ENCODE assay signal across 9 cellular contexts in genomic region chr10:84424731-84425165, GRCh38.
DNase-seq lines count a peak whose midpoint lies in the region; ATAC-seq, FAIRE-seq and TF ChIP-seq lines count a peak whose summit lies in the region.
"Had no signal": no experiment of that assay in that cellular context is flagged by ENCODE, and none has a peak within 500 bp of the region (broad histone marks: within the 10 kb centered on the region; RNA-seq: fewer than 3 reads in every experiment).

No MANE protein-coding gene starts in this region.

- peaks cover 2% of the 10 kb centered on the region for H4K20me1 ChIP-seq in neural progenitor cell (ENCODE audit: low read depth)

- H3K27me3 ChIP-seq in neural progenitor cell (no peaks in the 10 kb centered on the region), WERI-Rb-1 (ENCODE audit: insufficient read depth, low read depth, severe bottlenecking) (no peaks in the 10 kb centered on the region)

- TF ChIP-seq CTCF in neural progenitor cell (IDR thresholded peaks at IDR 0.05) = no peak
- TF ChIP-seq CTCF in WERI-Rb-1 (IDR thresholded peaks at IDR 0.05; ENCODE audit: low read depth, low read length) = no peak

- H3K4me3 ChIP-seq in neural progenitor cell (no peak overlapping the region), WERI-Rb-1 (ENCODE audit: low read depth, low read length) (no peak overlapping the region)

- H3K4me1 ChIP-seq in neural progenitor cell = peaks cover 11% of the 10 kb centered on the region

- no peaks in the 10 kb centered on the region for H3K79me2 ChIP-seq in neural progenitor cell (ENCODE audit: low read depth)

- ATAC-seq in GM18502 (IDR thresholded peaks at IDR 0.05; ENCODE audit: poor library complexity, unreplicated experiment) = peak; percentile 87
- peak; percentile 78 for ATAC-seq in activated T-helper 17 cell treated with anti-CD3 and anti-CD28 coated beads, Interleukin-2, amount 50 U/mL, for 72 hours (replicated peaks)

- H3K4me3 Mint-ChIP-seq in activated T-helper 17 cell treated with anti-CD3 and anti-CD28 coated beads, Interleukin-2, amount 50 U/mL, for 72 hours = peak overlapping the region; percentile 36
- H3K4me3 Mint-ChIP-seq in neural progenitor cell = peak overlapping the region; percentile 0
- H3K4me3 Mint-ChIP-seq: activated B cell treated with CpG ODN at 0.5 μM for 24 hours had no signal

- peaks cover 50% of the 10 kb centered on the region for H3K4me1 Mint-ChIP-seq in activated T-helper 17 cell treated with anti-CD3 and anti-CD28 coated beads, Interleukin-2, amount 50 U/mL, for 72 hours
- H3K4me1 Mint-ChIP-seq in neural progenitor cell = peaks cover 8% of the 10 kb centered on the region

- H3K27ac ChIP-seq in neural progenitor cell (peak overlapping the region; percentile 6), WERI-Rb-1 (no peak overlapping the region)

- no peaks in the 10 kb centered on the region for H3K36me3 ChIP-seq in neural progenitor cell
- no peaks in the 10 kb centered on the region for H3K36me3 ChIP-seq in WERI-Rb-1

- H3K27ac Mint-ChIP-seq in activated T-helper 17 cell treated with anti-CD3 and anti-CD28 coated beads, Interleukin-2, amount 50 U/mL, for 72 hours = peak overlapping the region; percentile 74
- H3K27ac Mint-ChIP-seq in neural progenitor cell = peak overlapping the region; percentile 74
- H3K27ac Mint-ChIP-seq: activated B cell treated with CpG ODN at 0.5 μM for 24 hours had no signal

- H3F3A ChIP-seq in neural progenitor cell (ENCODE audit: low read depth) = no peaks in the 10 kb centered on the region

- FAIRE-seq in frontal cortex (lab: Jason Lieb, UNC) = no peak

- H3K9me3 ChIP-seq in neural progenitor cell (ENCODE audit: low read depth) = no peaks in the 10 kb centered on the region
- H3K9me3 ChIP-seq in WERI-Rb-1 (ENCODE audit: severe bottlenecking) = no peaks in the 10 kb centered on the region

- no peak overlapping the region for H2AFZ ChIP-seq in neural progenitor cell (replicated peaks)

- peaks cover 83% of the 10 kb centered on the region for H3K36me3 Mint-ChIP-seq in activated T-helper 17 cell treated with anti-CD3 and anti-CD28 coated beads, Interleukin-2, amount 50 U/mL, for 72 hours (ENCODE audit: low read depth)
- H3K36me3 Mint-ChIP-seq in neural progenitor cell = peaks cover 37% of the 10 kb centered on the region

- peak overlapping the region; percentile 15 for H3K4me2 ChIP-seq in neural progenitor cell

- DNase-seq in HPDE6-E6E7 (ENCODE audit: extremely low spot score) (peak; percentile 49), frontal cortex (ENCODE audit: low spot score in 2 of 2) (peak; percentile 18 to 31), neural progenitor cell (ENCODE audit: low spot score) (peak; percentile 34), WERI-Rb-1 (no peak)
- no peak for DNase-seq in activated CD8-positive, alpha-beta memory T cell treated with anti-CD3 and anti-CD28 coated beads for 24 hours
- DNase-seq in activated effector memory CD4-positive, alpha-beta T cell treated with anti-CD3 and anti-CD28 coated beads, Interleukin-2, amount 50 U/mL, for 16 hours = no peak
- DNase-seq: activated B cell treated with CpG ODN at 0.5 μM for 24 hours had no signal

- H3K9me3 Mint-ChIP-seq in activated T-helper 17 cell treated with anti-CD3 and anti-CD28 coated beads, Interleukin-2, amount 50 U/mL, for 72 hours = peaks cover 7% of the 10 kb centered on the region
- peaks cover 5% of the 10 kb centered on the region for H3K9me3 Mint-ChIP-seq in neural progenitor cell

- H3K9ac ChIP-seq in neural progenitor cell = peak overlapping the region; percentile 15

- no peaks in the 10 kb centered on the region for H3K27me3 Mint-ChIP-seq in activated T-helper 17 cell treated with anti-CD3 and anti-CD28 coated beads, Interleukin-2, amount 50 U/mL, for 72 hours
- H3K27me3 Mint-ChIP-seq in neural progenitor cell (ENCODE audit: insufficient read depth, low read depth) = peaks cover 2% of the 10 kb centered on the region
- H3K27me3 Mint-ChIP-seq: activated B cell treated with CpG ODN at 0.5 μM for 24 hours had no signal

Comparison
In these comparisons a context has a peak if more than half of its experiments do, and no peak if none do; other contexts are left out.
1. DNase-seq: peak in HPDE6-E6E7 (single experiment), frontal cortex (2 of 2) and neural progenitor cell (single experiment); none in WERI-Rb-1 (single experiment), activated CD8-positive, alpha-beta memory T cell treated with anti-CD3 and anti-CD28 coated beads for 24 hours (single experiment) and activated effector memory CD4-positive, alpha-beta T cell treated with anti-CD3 and anti-CD28 coated beads, Interleukin-2, amount 50 U/mL, for 16 hours (single experiment).